Comparison of ENCODE assay signal across 8 cellular contexts in genomic region chr19:58560007-58560887, GRCh38. TPM values are rescaled to one million over a fixed set of nuclear protein-coding genes. Genes with fewer than 3 reads are reported as not detected.
DNase-seq lines count a peak whose midpoint lies in the region; ATAC-seq, FAIRE-seq and TF ChIP-seq lines count a peak whose summit lies in the region.

No MANE protein-coding gene starts in this region.

- H3K27ac Mint-ChIP-seq in activated T-cell treated with anti-CD3 and anti-CD28 coated beads, Interleukin-2, amount 50 U/mL, for 24 hours = peak overlapping the region; percentile 100

- no peak for TF ChIP-seq RAD21 in HepG2 (CRISPR knock-in tag; IDR thresholded peaks at IDR 0.05)

- TF ChIP-seq POLR2A in HepG2 (IDR thresholded peaks at IDR 0.05; ENCODE audit: insufficient read depth in 1 of 2, low read depth in 2 of 2, low read length in 2 of 2) = no peak; a peak in 1 of 4 replicates

- H3K4me3 Mint-ChIP-seq in activated T-cell treated with anti-CD3 and anti-CD28 coated beads, Interleukin-2, amount 50 U/mL, for 24 hours = peak overlapping the region; percentile 97

- peaks cover 69% of the 10 kb centered on the region for H3K4me1 Mint-ChIP-seq in activated T-cell treated with anti-CD3 and anti-CD28 coated beads, Interleukin-2, amount 50 U/mL, for 24 hours (ENCODE audit: low read depth)

- H3K4me3 ChIP-seq in ascending aorta (peak overlapping the region; percentile 67 to 75), HepG2 (replicated peaks in 1 of 3; ENCODE audit: insufficient read depth in 1 of 3, low read depth in 2 of 3, low read length in 3 of 3) (peak overlapping the region; percentile 36 to 84 (median 84)), thymus (ENCODE audit: low read length) (peak overlapping the region; percentile 67)

- H3K27ac ChIP-seq in ascending aorta = peak overlapping the region; percentile 98 to 99
- peak overlapping the region; percentile 96 for H3K27ac ChIP-seq in HepG2 (ENCODE audit: extremely low read length, insufficient read depth, low read length)
- H3K27ac ChIP-seq in thymus (ENCODE audit: low read depth) = peak overlapping the region; percentile 94

- no peaks in the 10 kb centered on the region for H4K20me1 ChIP-seq in HepG2 (ENCODE audit: insufficient read depth, low read length)

- DNase-seq in activated T-cell treated with anti-CD3 and anti-CD28 coated beads, Interleukin-2, amount 50 U/mL, for 24 hours = peak; percentile 39
- DNase-seq in activated T-cell treated with anti-CD3 and anti-CD28 coated beads for 4 hours (no peak), ascending aorta (ENCODE audit: low spot score in 2 of 2) (no peak), HepG2 (ENCODE audit: low spot score) (no peak), NCI-H1105 (lab: John Stamatoyannopoulos, UW) (no peak), GM10266 (ENCODE audit: extremely low spot score) (no peak)

- H3K9me3 Mint-ChIP-seq in activated T-cell treated with anti-CD3 and anti-CD28 coated beads, Interleukin-2, amount 50 U/mL, for 24 hours = no peaks in the 10 kb centered on the region

- TF ChIP-seq EP300 in HepG2 (IDR thresholded peaks at IDR 0.05; ENCODE audit: low read depth in 2 of 2, low read length in 2 of 2) (no peak), HepG2 (CRISPR knock-in tag; IDR thresholded peaks at IDR 0.05; ENCODE audit: borderline replicate concordance) (no peak)

- H3K4me1 ChIP-seq in ascending aorta = peaks cover 23 to 45% of the 10 kb centered on the region in 2 donors
- H3K4me1 ChIP-seq in HepG2 (ENCODE audit: insufficient read depth, low read length) = peaks cover 31% of the 10 kb centered on the region
- peaks cover 36% of the 10 kb centered on the region for H3K4me1 ChIP-seq in thymus (ENCODE audit: control insufficient read depth, insufficient read depth, low read length)

- H3K36me3 Mint-ChIP-seq in activated T-cell treated with anti-CD3 and anti-CD28 coated beads, Interleukin-2, amount 50 U/mL, for 24 hours (ENCODE audit: low read depth) = peaks cover 55% of the 10 kb centered on the region

- no peaks in the 10 kb centered on the region for H3K9me3 ChIP-seq in ascending aorta
- no peaks in the 10 kb centered on the region for H3K9me3 ChIP-seq in HepG2 (ENCODE audit: low read length)
- H3K9me3 ChIP-seq in thymus (ENCODE audit: control insufficient read depth) = no peaks in the 10 kb centered on the region

- H3K9ac ChIP-seq in HepG2 (ENCODE audit: insufficient read depth, low read depth, low read length) = peak overlapping the region; percentile 98

- H3K27me3 ChIP-seq in ascending aorta = no peaks in the 10 kb centered on the region
- H3K27me3 ChIP-seq in HepG2 (ENCODE audit: control insufficient read depth in 1 of 2, insufficient read depth in 2 of 2, low read length in 2 of 2) = no peaks in the 10 kb centered on the region
- peaks cover 21% of the 10 kb centered on the region for H3K27me3 ChIP-seq in thymus (ENCODE audit: control insufficient read depth, insufficient read depth)

- ATAC-seq in HepG2 (no peak), HG03045 (IDR thresholded peaks at IDR 0.05; ENCODE audit: unreplicated experiment) (no peak)

- no peak for FAIRE-seq in HepG2 (lab: Jason Lieb, UNC)

- H2AFZ ChIP-seq in HepG2 (ENCODE audit: low read length) = no peak overlapping the region

- H3K36me3 ChIP-seq in ascending aorta = peaks cover 11 to 16% of the 10 kb centered on the region in 2 donors
- H3K36me3 ChIP-seq in HepG2 (replicated peaks in 1 of 2; ENCODE audit: control insufficient read depth in 1 of 2, insufficient read depth in 2 of 2, low read length in 2 of 2) = peaks cover 8 to 9% of the 10 kb centered on the region in 2 experiments; a peak in 4 of 5 replicates
- peaks cover 14% of the 10 kb centered on the region for H3K36me3 ChIP-seq in thymus (ENCODE audit: control insufficient read depth, insufficient read depth)

- 69% methylated on average over 6 of the region's 8 CpGs for WGBS in HepG2 (ENCODE audit: low lambda C conversion rate)
- WGBS in thymus = 93% methylated on average over 8 of the region's 8 CpGs

- in situ Hi-C loops in HepG2 (cut with HindIII; ENCODE audit: extremely low pct_ligation_motif_present, low pct_unique_long_range_greater_than_20kb) = no loop called here

- H3K79me2 ChIP-seq in HepG2 (ENCODE audit: insufficient read depth, low read length) = peaks cover 32% of the 10 kb centered on the region

- intact Hi-C loops in ascending aorta (cut with DNase I) = no loop called here
- intact Hi-C loops in HepG2 (cut with micrococcal nuclease; ENCODE audit: unreplicated experiment) = no loop called here

- peak overlapping the region; percentile 95 for H3K4me2 ChIP-seq in HepG2 (ENCODE audit: low read depth, low read length)

- H3K27me3 Mint-ChIP-seq in activated T-cell treated with anti-CD3 and anti-CD28 coated beads, Interleukin-2, amount 50 U/mL, for 24 hours = no peaks in the 10 kb centered on the region

- no peak for TF ChIP-seq CTCF in ascending aorta (IDR thresholded peaks at IDR 0.05)
- no peak for TF ChIP-seq CTCF in HepG2 (CRISPR knock-in tag; IDR thresholded peaks at IDR 0.05)
- TF ChIP-seq CTCF in GM10266 (IDR thresholded peaks at IDR 0.05; ENCODE audit: control insufficient read depth, insufficient read depth, low read depth, missing control alignments) = no peak

- CTCF ChIA-PET in HepG2 (lab: Yijun Ruan, JAX; ENCODE audit: low intra/inter-chr PET ratio, low total read pairs) = no interaction called here

- no TSS peak for BruUV-seq in HepG2 (replicated peaks; lab: Mats Ljungman, UMichigan)

- POLR2A ChIA-PET in HepG2 (lab: Yijun Ruan, JAX) = interaction anchor here (1.0 to 3.9 kb wide), 15 partner anchors 8 to 198 kb away, joined by 3 to 42 read pairs (median 8); partner anchors contain the start of genes MZF1, SLC27A5, TRIM28 and ZBTB45

RNA-seq across cellular contexts. Expression of gene UBE2M, which starts 1.8 kb away (rescaled TPM):
- 14.8 TPM for total RNA-seq in ascending aorta
- 29.5 and 36.2 TPM in 2 replicates for total RNA-seq in HepG2 (2016; rRNA removed; fragmentation: Illumina TruSeq; extraction: Trizol)
- 14.2 and 15.5 TPM in 2 replicates for total RNA-seq in HepG2 (2016; cell fraction: cytosol; rRNA removed; fragmentation: Illumina TruSeq; extraction: Trizol; ENCODE audit: low read depth)
- 25.4 and 36.1 TPM in 2 replicates for total RNA-seq in HepG2 (2016; cell fraction: insoluble cytoplasmic fraction; rRNA removed; fragmentation: Illumina TruSeq; extraction: Trizol)
- 26.0 and 30.0 TPM in 2 replicates for total RNA-seq in HepG2 (2016; cell fraction: membrane; rRNA removed; fragmentation: Illumina TruSeq; extraction: Trizol)
- total RNA-seq in HepG2 (2016; cell fraction: nucleus; rRNA removed; fragmentation: Illumina TruSeq; extraction: Trizol) = 14.4 and 19.6 TPM in 2 replicates
- polyA plus RNA-seq in HepG2 (2011; rRNA removed) = 50.3 and 55.5 TPM in 2 replicates
- polyA plus RNA-seq in HepG2 (2011; cell fraction: cytosol; rRNA removed) = 32.0 and 34.7 TPM in 2 replicates
- polyA plus RNA-seq in HepG2 (2011; cell fraction: nucleus; rRNA removed) = 59.9 and 61.9 TPM in 2 replicates
- 47.3 and 47.7 TPM in 2 replicates for polyA plus RNA-seq in HepG2 (2012)
- 22.8 and 27.9 TPM in 2 replicates for polyA plus RNA-seq in HepG2 (2016; cell fraction: cytosol; fragmentation: Illumina TruSeq; extraction: Trizol; ENCODE audit: low read depth)
- polyA plus RNA-seq in HepG2 (2016; cell fraction: insoluble cytoplasmic fraction; fragmentation: Illumina TruSeq; extraction: Trizol; ENCODE audit: low read depth) = 54.2 and 62.5 TPM in 2 replicates
- 30.4 and 40.6 TPM in 2 replicates for polyA plus RNA-seq in HepG2 (2016; cell fraction: membrane; fragmentation: Illumina TruSeq; extraction: Trizol; ENCODE audit: low read depth)
- 53.2 and 66.7 TPM in 2 replicates for polyA plus RNA-seq in HepG2 (2016; cell fraction: nucleus; fragmentation: Illumina TruSeq; extraction: Trizol; ENCODE audit: insufficient read depth, low read depth)
- 39.7 and 154 TPM in 2 replicates for polyA minus RNA-seq in HepG2 (2011; rRNA and poly(A)+ RNA removed; ENCODE audit: low replicate concordance)
- 26.9 and 27.3 TPM in 2 replicates for polyA minus RNA-seq in HepG2 (2011; cell fraction: cytosol; rRNA and poly(A)+ RNA removed)
- 20.8 and 23.0 TPM in 2 replicates for polyA minus RNA-seq in HepG2 (2011; cell fraction: nucleus; rRNA and poly(A)+ RNA removed)
- polyA plus RNA-seq in thymus = 43.9 TPM

RNA-seq across cellular contexts. Expression of gene CHMP2A, which starts 5.3 kb away (rescaled TPM):
- total RNA-seq in ascending aorta = 154 TPM
- total RNA-seq in HepG2 (2016; rRNA removed; fragmentation: Illumina TruSeq; extraction: Trizol) = 55.0 and 70.9 TPM in 2 replicates
- 45.6 and 61.8 TPM in 2 replicates for total RNA-seq in HepG2 (2016; cell fraction: cytosol; rRNA removed; fragmentation: Illumina TruSeq; extraction: Trizol; ENCODE audit: low read depth)
- total RNA-seq in HepG2 (2016; cell fraction: insoluble cytoplasmic fraction; rRNA removed; fragmentation: Illumina TruSeq; extraction: Trizol) = 56.2 and 72.4 TPM in 2 replicates
- total RNA-seq in HepG2 (2016; cell fraction: membrane; rRNA removed; fragmentation: Illumina TruSeq; extraction: Trizol) = 35.3 and 50.0 TPM in 2 replicates
- total RNA-seq in HepG2 (2016; cell fraction: nucleus; rRNA removed; fragmentation: Illumina TruSeq; extraction: Trizol) = 22.1 and 25.7 TPM in 2 replicates
- polyA plus RNA-seq in HepG2 (2011; rRNA removed) = 49.7 and 51.4 TPM in 2 replicates
- polyA plus RNA-seq in HepG2 (2011; cell fraction: cytosol; rRNA removed) = 61.9 and 66.7 TPM in 2 replicates
- polyA plus RNA-seq in HepG2 (2011; cell fraction: nucleus; rRNA removed) = 108 and 113 TPM in 2 replicates
- 41.7 and 46.0 TPM in 2 replicates for polyA plus RNA-seq in HepG2 (2012)
- polyA plus RNA-seq in HepG2 (2016; cell fraction: cytosol; fragmentation: Illumina TruSeq; extraction: Trizol; ENCODE audit: low read depth) = 56.7 and 73.4 TPM in 2 replicates
- polyA plus RNA-seq in HepG2 (2016; cell fraction: insoluble cytoplasmic fraction; fragmentation: Illumina TruSeq; extraction: Trizol; ENCODE audit: low read depth) = 88.0 and 94.2 TPM in 2 replicates
- polyA plus RNA-seq in HepG2 (2016; cell fraction: membrane; fragmentation: Illumina TruSeq; extraction: Trizol; ENCODE audit: low read depth) = 38.7 and 48.0 TPM in 2 replicates
- polyA plus RNA-seq in HepG2 (2016; cell fraction: nucleus; fragmentation: Illumina TruSeq; extraction: Trizol; ENCODE audit: insufficient read depth, low read depth) = 55.6 and 56.2 TPM in 2 replicates
- 46.3 and 131 TPM in 2 replicates for polyA minus RNA-seq in HepG2 (2011; rRNA and poly(A)+ RNA removed; ENCODE audit: low replicate concordance)
- polyA minus RNA-seq in HepG2 (2011; cell fraction: cytosol; rRNA and poly(A)+ RNA removed) = 25.4 and 27.7 TPM in 2 replicates
- 21.0 and 24.5 TPM in 2 replicates for polyA minus RNA-seq in HepG2 (2011; cell fraction: nucleus; rRNA and poly(A)+ RNA removed)
- 131 TPM for polyA plus RNA-seq in thymus

RNA-seq across cellular contexts. Expression of gene MZF1, which starts 12.9 kb away (rescaled TPM):
- total RNA-seq in ascending aorta (77.1 TPM), HepG2 (2016; rRNA removed; fragmentation: Illumina TruSeq; extraction: Trizol) (1.3 and 3.1 TPM in 2 replicates)
- 0.97 and 1.1 TPM in 2 replicates for total RNA-seq in HepG2 (2016; cell fraction: cytosol; rRNA removed; fragmentation: Illumina TruSeq; extraction: Trizol; ENCODE audit: low read depth)
- total RNA-seq in HepG2 (2016; cell fraction: insoluble cytoplasmic fraction; rRNA removed; fragmentation: Illumina TruSeq; extraction: Trizol) = 1.0 and 3.4 TPM in 2 replicates
- total RNA-seq in HepG2 (2016; cell fraction: membrane; rRNA removed; fragmentation: Illumina TruSeq; extraction: Trizol) = 1.1 and 1.4 TPM in 2 replicates
- 3.8 and 4.3 TPM in 2 replicates for total RNA-seq in HepG2 (2016; cell fraction: nucleus; rRNA removed; fragmentation: Illumina TruSeq; extraction: Trizol)
- polyA plus RNA-seq in HepG2 (2011; rRNA removed) (8.1 and 10.0 TPM in 2 replicates), thymus (24.7 TPM)
- polyA plus RNA-seq in HepG2 (2011; cell fraction: cytosol; rRNA removed) = 3.4 and 6.6 TPM in 2 replicates
- polyA plus RNA-seq in HepG2 (2011; cell fraction: nucleus; rRNA removed) = 73.5 and 84.6 TPM in 2 replicates
- polyA plus RNA-seq in HepG2 (2012) = 4.8 and 6.6 TPM in 2 replicates
- polyA plus RNA-seq in HepG2 (2016; cell fraction: cytosol; fragmentation: Illumina TruSeq; extraction: Trizol; ENCODE audit: low read depth) = 0.12 and 0.23 TPM in 2 replicates
- 1.3 and 1.5 TPM in 2 replicates for polyA plus RNA-seq in HepG2 (2016; cell fraction: insoluble cytoplasmic fraction; fragmentation: Illumina TruSeq; extraction: Trizol; ENCODE audit: low read depth)
- 0.18 and 0.57 TPM in 2 replicates for polyA plus RNA-seq in HepG2 (2016; cell fraction: membrane; fragmentation: Illumina TruSeq; extraction: Trizol; ENCODE audit: low read depth)
- 15.9 and 16.0 TPM in 2 replicates for polyA plus RNA-seq in HepG2 (2016; cell fraction: nucleus; fragmentation: Illumina TruSeq; extraction: Trizol; ENCODE audit: insufficient read depth, low read depth)
- polyA minus RNA-seq in HepG2 (2011; rRNA and poly(A)+ RNA removed; ENCODE audit: low replicate concordance) = 12.8 and 32.3 TPM in 2 replicates
- polyA minus RNA-seq in HepG2 (2011; cell fraction: cytosol; rRNA and poly(A)+ RNA removed) = 1.9 and 3.2 TPM in 2 replicates
- polyA minus RNA-seq in HepG2 (2011; cell fraction: nucleus; rRNA and poly(A)+ RNA removed) = 11.1 and 11.8 TPM in 2 replicates

RNA-seq across cellular contexts. Expression of gene TRIM28, which starts 16.4 kb away (rescaled TPM):
- total RNA-seq in ascending aorta (222 TPM), HepG2 (2016; rRNA removed; fragmentation: Illumina TruSeq; extraction: Trizol) (302 and 361 TPM in 2 replicates)
- 29.3 and 34.8 TPM in 2 replicates for total RNA-seq in HepG2 (2016; cell fraction: cytosol; rRNA removed; fragmentation: Illumina TruSeq; extraction: Trizol; ENCODE audit: low read depth)
- total RNA-seq in HepG2 (2016; cell fraction: insoluble cytoplasmic fraction; rRNA removed; fragmentation: Illumina TruSeq; extraction: Trizol) = 282 and 373 TPM in 2 replicates
- total RNA-seq in HepG2 (2016; cell fraction: membrane; rRNA removed; fragmentation: Illumina TruSeq; extraction: Trizol) = 118 and 119 TPM in 2 replicates
- 266 and 307 TPM in 2 replicates for total RNA-seq in HepG2 (2016; cell fraction: nucleus; rRNA removed; fragmentation: Illumina TruSeq; extraction: Trizol)
- polyA plus RNA-seq in HepG2 (2011; rRNA removed) (439 and 461 TPM in 2 replicates), thymus (220 TPM)
- polyA plus RNA-seq in HepG2 (2011; cell fraction: cytosol; rRNA removed) = 192 and 284 TPM in 2 replicates
- 913 and 1,149 TPM in 2 replicates for polyA plus RNA-seq in HepG2 (2011; cell fraction: nucleus; rRNA removed)
- 400 and 525 TPM in 2 replicates for polyA plus RNA-seq in HepG2 (2012)
- polyA plus RNA-seq in HepG2 (2016; cell fraction: cytosol; fragmentation: Illumina TruSeq; extraction: Trizol; ENCODE audit: low read depth) = 31.8 and 43.0 TPM in 2 replicates
- 296 and 460 TPM in 2 replicates for polyA plus RNA-seq in HepG2 (2016; cell fraction: insoluble cytoplasmic fraction; fragmentation: Illumina TruSeq; extraction: Trizol; ENCODE audit: low read depth)
- 94.7 and 105 TPM in 2 replicates for polyA plus RNA-seq in HepG2 (2016; cell fraction: membrane; fragmentation: Illumina TruSeq; extraction: Trizol; ENCODE audit: low read depth)
- polyA plus RNA-seq in HepG2 (2016; cell fraction: nucleus; fragmentation: Illumina TruSeq; extraction: Trizol; ENCODE audit: insufficient read depth, low read depth) = 574 and 592 TPM in 2 replicates
- 1,983 and 2,170 TPM in 2 replicates for polyA minus RNA-seq in HepG2 (2011; rRNA and poly(A)+ RNA removed; ENCODE audit: low replicate concordance)
- polyA minus RNA-seq in HepG2 (2011; cell fraction: cytosol; rRNA and poly(A)+ RNA removed) = 465 and 488 TPM in 2 replicates
- 351 and 419 TPM in 2 replicates for polyA minus RNA-seq in HepG2 (2011; cell fraction: nucleus; rRNA and poly(A)+ RNA removed)

RNA-seq across cellular contexts. Expression of gene ZBTB45, which starts 40.6 kb away (rescaled TPM):
- 46.5 TPM for total RNA-seq in ascending aorta
- total RNA-seq in HepG2 (2016; rRNA removed; fragmentation: Illumina TruSeq; extraction: Trizol) = 2.0 and 3.7 TPM in 2 replicates
- total RNA-seq in HepG2 (2016; cell fraction: cytosol; rRNA removed; fragmentation: Illumina TruSeq; extraction: Trizol; ENCODE audit: low read depth) = 1.0 and 1.1 TPM in 2 replicates
- 1.9 and 3.8 TPM in 2 replicates for total RNA-seq in HepG2 (2016; cell fraction: insoluble cytoplasmic fraction; rRNA removed; fragmentation: Illumina TruSeq; extraction: Trizol)
- 2.8 TPM in 2 replicates for total RNA-seq in HepG2 (2016; cell fraction: membrane; rRNA removed; fragmentation: Illumina TruSeq; extraction: Trizol)
- total RNA-seq in HepG2 (2016; cell fraction: nucleus; rRNA removed; fragmentation: Illumina TruSeq; extraction: Trizol) = 2.7 and 3.4 TPM in 2 replicates
- polyA plus RNA-seq in HepG2 (2011; rRNA removed) = 3.0 and 3.2 TPM in 2 replicates
- 1.7 and 2.6 TPM in 2 replicates for polyA plus RNA-seq in HepG2 (2011; cell fraction: cytosol; rRNA removed)
- polyA plus RNA-seq in HepG2 (2011; cell fraction: nucleus; rRNA removed) = 10.2 and 12.2 TPM in 2 replicates
- 2.7 and 4.2 TPM in 2 replicates for polyA plus RNA-seq in HepG2 (2012)
- polyA plus RNA-seq in HepG2 (2016; cell fraction: cytosol; fragmentation: Illumina TruSeq; extraction: Trizol; ENCODE audit: low read depth) = 0.78 and 0.83 TPM in 2 replicates
- 3.5 and 3.8 TPM in 2 replicates for polyA plus RNA-seq in HepG2 (2016; cell fraction: insoluble cytoplasmic fraction; fragmentation: Illumina TruSeq; extraction: Trizol; ENCODE audit: low read depth)
- polyA plus RNA-seq in HepG2 (2016; cell fraction: membrane; fragmentation: Illumina TruSeq; extraction: Trizol; ENCODE audit: low read depth) = 2.0 and 2.4 TPM in 2 replicates
- 6.2 and 6.8 TPM in 2 replicates for polyA plus RNA-seq in HepG2 (2016; cell fraction: nucleus; fragmentation: Illumina TruSeq; extraction: Trizol; ENCODE audit: insufficient read depth, low read depth)
- 6.6 and 8.8 TPM in 2 replicates for polyA minus RNA-seq in HepG2 (2011; rRNA and poly(A)+ RNA removed; ENCODE audit: low replicate concordance)
- 2.9 and 3.8 TPM in 2 replicates for polyA minus RNA-seq in HepG2 (2011; cell fraction: cytosol; rRNA and poly(A)+ RNA removed)
- 7.0 and 7.3 TPM in 2 replicates for polyA minus RNA-seq in HepG2 (2011; cell fraction: nucleus; rRNA and poly(A)+ RNA removed)
- polyA plus RNA-seq in thymus = 7.2 TPM

Comparison
In these comparisons a context has a peak if more than half of its experiments do, and no peak if none do; other contexts are left out.
1. RNA of gene MZF1, which starts 12.9 kb away (total RNA-seq): 77.1 TPM in ascending aorta (single experiment); 0.97 to 4.3 TPM in HepG2; every median in the first group is over 10 times any median in the second.
2. Peak in every context shown above with its lines, with median percentiles within 50 percentile points of each other: H3K27ac ChIP-seq and H3K4me3 ChIP-seq.